Comparison of ENCODE assay signal across 12 cellular contexts in the genomic region with DNA sequence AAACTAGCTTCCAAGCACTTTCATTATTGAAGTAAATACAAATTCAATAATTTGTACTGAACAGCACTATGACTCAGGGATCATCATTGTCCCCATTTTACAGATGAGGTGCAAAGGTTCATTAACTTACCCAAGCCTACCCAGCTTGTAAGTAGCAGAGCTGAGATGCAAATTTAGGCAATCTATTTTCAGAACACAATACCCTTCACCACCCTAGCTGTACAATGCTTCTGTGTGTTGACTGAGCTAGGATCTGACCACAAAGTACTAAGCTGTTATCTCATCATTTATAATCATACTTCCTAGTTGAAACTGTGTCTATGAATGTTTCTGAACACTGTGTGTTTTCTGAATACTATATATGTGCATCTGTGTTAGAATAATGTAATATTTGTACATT.
DNase-seq lines count a peak whose midpoint lies in the region; ATAC-seq and TF ChIP-seq lines count a peak whose summit lies in the region.
"Had no signal": no experiment of that assay in that cellular context is flagged by ENCODE, and none has a peak within 500 bp of the region (broad histone marks: within the 10 kb centered on the region; RNA-seq: fewer than 3 reads in every experiment).

No MANE protein-coding gene starts in this region.

- H3K27me3 ChIP-seq in GM06990 (replicated peaks; ENCODE audit: control insufficient read depth, insufficient read depth, low read length) = no peaks in the 10 kb centered on the region

- peaks cover 12% of the 10 kb centered on the region for H3K4me1 Mint-ChIP-seq in stimulated activated naive CD8-positive, alpha-beta T cell treated with anti-CD3 and anti-CD28 coated beads, Interleukin-15, amount 100 ng/mL, for 72 hours

- peak; percentile 70 for DNase-seq in GM06990 (ENCODE audit: extremely low read depth, insufficient read length)
- DNase-seq in GM19240 (ENCODE audit: insufficient read length, low spot score) = peak; percentile 62
- no peak for DNase-seq in EL
- no peak for DNase-seq in stimulated activated naive CD8-positive, alpha-beta T cell treated with anti-CD3 and anti-CD28 coated beads, Interleukin-15, amount 100 ng/mL, for 72 hours
- DNase-seq in NOMO-1 treated with DMSO at 0.1 percent for 48 hours (lab: John Stamatoyannopoulos, UW; ENCODE audit: unreplicated experiment) = no peak
- no peak for DNase-seq in NCI-H1105 treated with DMSO at 0.1 percent for 48 hours (lab: John Stamatoyannopoulos, UW)
- DNase-seq: IMR-90, NCI-H510A had no signal

- H3K27ac Mint-ChIP-seq in stimulated activated naive CD8-positive, alpha-beta T cell treated with anti-CD3 and anti-CD28 coated beads, Interleukin-15, amount 100 ng/mL, for 72 hours = no peak overlapping the region
- H3K27ac Mint-ChIP-seq: activated T-helper 2 cell treated with anti-CD3 and anti-CD28 coated beads, Interferon-gamma antibody, Interleukin-2, Interleukin-4, amounts not matched to agents 10 μg/mL and 5 μg/mL and 100 μg/mL, durations not matched to agents 14 hours and 24 hours and 36 hours had no signal

- H3K36me3 ChIP-seq in GM06990 (ENCODE audit: control insufficient read depth, insufficient read depth, low read length) = no peaks in the 10 kb centered on the region

- no peak for TF ChIP-seq CTCF in GM06990 (IDR thresholded peaks at IDR 0.05; ENCODE audit: insufficient read depth, low read length, poor library complexity, severe bottlenecking)

- peaks cover 30% of the 10 kb centered on the region for H3K27me3 Mint-ChIP-seq in stimulated activated naive CD8-positive, alpha-beta T cell treated with anti-CD3 and anti-CD28 coated beads, Interleukin-15, amount 100 ng/mL, for 72 hours

- H3K4me3 ChIP-seq in GM06990 (replicated peaks; ENCODE audit: low read depth, low read length) = peak overlapping the region; percentile 14; the same call in 1 of the 2 replicates

- peak; percentile 75 for ATAC-seq in HG02763 (IDR thresholded peaks at IDR 0.05; ENCODE audit: unreplicated experiment)
- ATAC-seq in HG03565 (IDR thresholded peaks at IDR 0.05; ENCODE audit: unreplicated experiment) = peak; percentile 92
- ATAC-seq in stimulated activated naive CD8-positive, alpha-beta T cell treated with anti-CD3 and anti-CD28 coated beads, Interleukin-15, amount 100 ng/mL, for 72 hours = no peak

- no peak overlapping the region for H3K4me3 Mint-ChIP-seq in stimulated activated naive CD8-positive, alpha-beta T cell treated with anti-CD3 and anti-CD28 coated beads, Interleukin-15, amount 100 ng/mL, for 72 hours
- H3K4me3 Mint-ChIP-seq: central memory CD8-positive, alpha-beta T cell had no signal

- no peaks in the 10 kb centered on the region for H3K9me3 Mint-ChIP-seq in stimulated activated naive CD8-positive, alpha-beta T cell treated with anti-CD3 and anti-CD28 coated beads, Interleukin-15, amount 100 ng/mL, for 72 hours
- H3K9me3 Mint-ChIP-seq: activated T-helper 2 cell treated with anti-CD3 and anti-CD28 coated beads, Interferon-gamma antibody, Interleukin-2, Interleukin-4, amounts not matched to agents 10 μg/mL and 5 μg/mL and 100 μg/mL, durations not matched to agents 14 hours and 24 hours and 36 hours; central memory CD8-positive, alpha-beta T cell had no signal

Comparison
In these comparisons a context has a peak if more than half of its experiments do, and no peak if none do; other contexts are left out.
1. DNase-seq: peak in GM06990 (single experiment) and GM19240 (single experiment); none in EL (single experiment), stimulated activated naive CD8-positive, alpha-beta T cell treated with anti-CD3 and anti-CD28 coated beads, Interleukin-15, amount 100 ng/mL, for 72 hours (0 of 2), NOMO-1 treated with DMSO at 0.1 percent for 48 hours (single experiment) and NCI-H1105 treated with DMSO at 0.1 percent for 48 hours (single experiment).